Comparison of ENCODE assay signal across 7 cellular contexts in the genomic region with DNA sequence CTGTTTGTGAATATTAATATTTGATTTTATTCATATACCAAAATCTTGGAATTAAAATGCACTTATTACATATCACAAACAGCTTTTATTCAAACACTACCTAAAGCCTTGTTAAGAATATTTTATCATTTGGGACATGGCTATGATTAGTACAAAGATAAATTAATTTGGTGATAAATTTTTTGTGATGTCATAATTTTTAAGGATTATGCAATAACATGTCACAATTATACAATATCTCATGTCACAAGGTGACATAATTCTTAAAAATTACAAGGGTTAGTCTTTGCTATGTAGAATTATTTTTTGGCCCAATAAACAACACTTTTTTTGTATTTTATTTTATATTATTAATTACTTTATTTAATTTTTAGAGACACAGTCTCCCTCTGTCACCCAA.
"Had no signal": no experiment of that assay in that cellular context is flagged by ENCODE, and none has a peak within 500 bp of the region (broad histone marks: within the 10 kb centered on the region; RNA-seq: fewer than 3 reads in every experiment).

No MANE protein-coding gene starts in this region.

- H3K9me3 ChIP-seq: HAP-1 had no signal

- H3K4me1 ChIP-seq: HAP-1 had no signal

- H3K27me3 Mint-ChIP-seq: IgD-negative memory B cell had no signal

- H3K4me3 Mint-ChIP-seq: IgD-negative memory B cell had no signal

- H3K36me3 Mint-ChIP-seq: IgD-negative memory B cell had no signal

- FAIRE-seq: HTR-8/SVneo had no signal

- DNase-seq: GOT3, H7, KG1 had no signal

- H3K27ac Mint-ChIP-seq: IgD-negative memory B cell had no signal

- H3K4me1 Mint-ChIP-seq: IgD-negative memory B cell had no signal

- ATAC-seq: HCT116 had no signal

- H3K4me3 ChIP-seq: HAP-1 had no signal

- H3K9me3 Mint-ChIP-seq: IgD-negative memory B cell had no signal

- H3K36me3 ChIP-seq: HAP-1 had no signal
